In the genomic region with DNA sequence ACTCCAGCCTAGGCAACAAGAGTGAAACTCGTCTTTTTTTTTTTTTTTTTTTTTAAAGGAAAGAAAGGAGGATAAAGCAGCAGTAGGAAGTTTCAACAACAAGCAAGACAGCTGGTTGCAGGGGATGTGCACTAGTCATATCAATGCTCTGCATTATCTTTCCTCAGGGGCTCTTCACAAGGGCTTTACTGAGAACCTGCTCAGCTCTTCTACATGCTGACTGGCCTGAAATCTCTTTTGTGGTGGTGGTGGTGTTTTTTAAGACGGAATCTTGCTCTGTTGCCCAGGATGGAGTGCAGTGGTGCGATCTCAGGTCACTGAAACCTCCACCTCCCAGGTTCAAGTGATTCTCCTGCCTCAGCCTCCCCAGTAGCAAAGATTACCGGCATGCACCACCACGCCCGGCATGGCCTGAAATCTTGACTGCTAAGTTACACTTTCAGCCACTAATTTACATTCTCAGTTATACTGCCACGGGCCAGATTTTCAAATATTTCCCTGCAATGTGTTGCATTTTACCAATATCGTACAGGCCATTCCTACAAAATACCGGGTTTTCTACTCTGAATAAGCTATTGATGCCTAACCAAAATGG, we compare ENCODE assay signal across 24 cellular contexts.
"Had no signal": no experiment of that assay in that cellular context is flagged by ENCODE, and none has a peak within 500 bp of the region (broad histone marks: within the 10 kb centered on the region; RNA-seq: fewer than 3 reads in every experiment).

No MANE protein-coding gene starts in this region.

- H3K27me3 ChIP-seq: adrenal gland, dorsolateral prefrontal cortex, pancreas, upper lobe of right lung had no signal

- H3K4me3 ChIP-seq: adrenal gland, coronary artery, dorsolateral prefrontal cortex, pancreas, prostate gland, smooth muscle cell, upper lobe of right lung had no signal

- ATAC-seq: activated CD4-positive, CD25-positive, alpha-beta regulatory T cell treated with anti-CD3 and anti-CD28 coated beads, Interleukin-2, amount 50 U/mL, for 24 hours; activated naive CD4-positive, alpha-beta T cell treated with anti-CD3 and anti-CD28 coated beads, Interleukin-2, amount 50 U/mL, for 72 hours; left colon; naive thymus-derived CD4-positive, alpha-beta T cell; pancreas; stimulated activated naive CD8-positive, alpha-beta T cell treated with anti-CD3 and anti-CD28 coated beads, Interleukin-15, amount 100 ng/mL, for 72 hours; upper lobe of right lung had no signal

- DNase-seq: activated CD4-positive, alpha-beta T cell treated with anti-CD3 and anti-CD28 coated beads for 48 hours; activated CD4-positive, alpha-beta T cell treated with anti-CD3 and anti-CD28 coated beads, Interleukin-2, amount 50 U/mL, for 48 hours; activated CD8-positive, alpha-beta memory T cell treated with anti-CD3 and anti-CD28 coated beads, Interleukin-2, amount 50 U/mL, for 48 hours; activated naive CD4-positive, alpha-beta T cell; activated T-cell treated with anti-CD3 and anti-CD28 coated beads, Interleukin-2, amount 50 U/mL, for 24 hours; adrenal gland; aorta; dorsolateral prefrontal cortex; effector memory CD4-positive, alpha-beta T cell; left colon; midbrain; naive thymus-derived CD4-positive, alpha-beta T cell; pancreas; retina; stimulated activated naive CD8-positive, alpha-beta T cell treated with anti-CD3 and anti-CD28 coated beads, Interleukin-15, amount 100 ng/mL, for 72 hours; substantia nigra; upper lobe of right lung had no signal

- H3K4me2 ChIP-seq: smooth muscle cell had no signal

- H3K27me3 Mint-ChIP-seq: activated T-cell treated with anti-CD3 and anti-CD28 coated beads, Interleukin-2, amount 50 U/mL, for 24 hours; naive thymus-derived CD4-positive, alpha-beta T cell; stimulated activated naive CD8-positive, alpha-beta T cell treated with anti-CD3 and anti-CD28 coated beads, Interleukin-15, amount 100 ng/mL, for 72 hours had no signal

- H3K9me3 ChIP-seq: adrenal gland, pancreas, prostate gland, upper lobe of right lung had no signal

- H3K9me3 Mint-ChIP-seq: activated naive CD4-positive, alpha-beta T cell treated with anti-CD3 and anti-CD28 coated beads, Interleukin-2, amount 50 U/mL, for 72 hours; activated T-cell treated with anti-CD3 and anti-CD28 coated beads, Interleukin-2, amount 50 U/mL, for 24 hours; brain; naive thymus-derived CD4-positive, alpha-beta T cell; stimulated activated naive CD8-positive, alpha-beta T cell treated with anti-CD3 and anti-CD28 coated beads, Interleukin-15, amount 100 ng/mL, for 72 hours had no signal

- H3K36me3 ChIP-seq: pancreas had no signal

- H3K4me3 Mint-ChIP-seq: activated T-cell treated with anti-CD3 and anti-CD28 coated beads, Interleukin-2, amount 50 U/mL, for 24 hours; brain; stimulated activated naive CD8-positive, alpha-beta T cell treated with anti-CD3 and anti-CD28 coated beads, Interleukin-15, amount 100 ng/mL, for 72 hours had no signal

- H3K27ac ChIP-seq: adrenal gland, coronary artery, dorsolateral prefrontal cortex, pancreas, prostate gland, upper lobe of right lung, VCaP had no signal
